Comparison of ENCODE assay signal across 10 cellular contexts in the genomic region with DNA sequence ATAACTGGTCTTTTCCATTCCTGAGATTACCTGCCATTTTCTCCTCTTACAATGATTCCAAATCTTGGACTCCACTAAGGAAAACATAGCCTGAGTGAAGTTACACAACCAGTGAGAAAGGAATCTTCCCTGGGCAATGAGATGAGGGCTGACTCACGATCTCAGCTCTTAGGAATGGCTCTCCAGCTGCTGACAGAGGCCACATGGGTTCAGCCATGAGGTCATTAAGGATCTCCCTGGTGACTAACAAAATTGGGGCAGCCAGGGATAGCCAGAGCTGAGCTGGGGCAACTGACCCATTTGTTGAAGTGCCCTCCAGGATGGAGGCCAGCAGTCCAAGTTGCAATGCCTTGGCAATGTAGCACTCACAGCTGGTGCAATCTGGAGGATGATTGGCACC.
A peak's percentile ranks its signal among the peaks of the same experiment; 100 is the strongest.
DNase-seq lines count a peak whose midpoint lies in the region; ATAC-seq and TF ChIP-seq lines count a peak whose summit lies in the region.
"Had no signal": no experiment of that assay in that cellular context is flagged by ENCODE, and none has a peak within 500 bp of the region (broad histone marks: within the 10 kb centered on the region; RNA-seq: fewer than 3 reads in every experiment).

No MANE protein-coding gene starts in this region.

- H3K4me1 ChIP-seq in left ventricle myocardium inferior = peaks cover 15% of the 10 kb centered on the region
- peaks cover 26% of the 10 kb centered on the region for H3K4me1 ChIP-seq in skeletal muscle satellite cell (ENCODE audit: control insufficient read depth, insufficient read depth, low read length)

- H3K9me3 ChIP-seq in left ventricle myocardium inferior (replicated peaks) = peaks cover 13% of the 10 kb centered on the region
- H3K9me3 ChIP-seq in skeletal muscle satellite cell (replicated peaks; ENCODE audit: low read length) = no peaks in the 10 kb centered on the region

- H3K27ac ChIP-seq in left ventricle myocardium inferior (replicated peaks) = peak overlapping the region; percentile 7

- H3K36me3 ChIP-seq in left ventricle myocardium inferior (no peaks in the 10 kb centered on the region), skeletal muscle satellite cell (ENCODE audit: insufficient read depth, low read length) (no peaks in the 10 kb centered on the region)

- ATAC-seq in HG02970 (IDR thresholded peaks at IDR 0.05; ENCODE audit: low FRiP score, unreplicated experiment) (no peak), HG03457 (IDR thresholded peaks at IDR 0.05; ENCODE audit: unreplicated experiment) (no peak)
- ATAC-seq: activated CD4-positive, alpha-beta T cell treated with anti-CD3 and anti-CD28 coated beads for 36 hours had no signal

- intact Hi-C loops in left ventricle myocardium inferior (cut with micrococcal nuclease) = no loop called here

- H3K27me3 ChIP-seq in left ventricle myocardium inferior (ENCODE audit: low read depth) = no peaks in the 10 kb centered on the region
- no peaks in the 10 kb centered on the region for H3K27me3 ChIP-seq in skeletal muscle satellite cell (ENCODE audit: control insufficient read depth, insufficient read depth, low read length)

- no peak for TF ChIP-seq CTCF in left ventricle myocardium inferior (IDR thresholded peaks at IDR 0.05; ENCODE audit: borderline replicate concordance)

- DNase-seq in H4 (ENCODE audit: low spot score) (peak; percentile 92), amniotic stem cell (lab: John Stamatoyannopoulos, UW) (peak; percentile 91), left ventricle myocardium inferior (peak; percentile 33), NCI-H2227 treated with DMSO at 0.1 percent for 48 hours (lab: John Stamatoyannopoulos, UW) (no peak), NCI-H1694 (lab: John Stamatoyannopoulos, UW) (no peak)
- DNase-seq: activated CD4-positive, alpha-beta T cell treated with anti-CD3 and anti-CD28 coated beads for 36 hours; NCI-H146 had no signal

- no peak overlapping the region for H3K9ac ChIP-seq in skeletal muscle satellite cell (ENCODE audit: low read depth, low read length)

- no peak overlapping the region for H3K4me3 ChIP-seq in left ventricle myocardium inferior
- H3K4me3 ChIP-seq in skeletal muscle satellite cell (ENCODE audit: low read length) = no peak overlapping the region

- H3K4me2 ChIP-seq in skeletal muscle satellite cell (ENCODE audit: low read length) = peak overlapping the region; percentile 45

Comparison
In these comparisons a context has a peak if more than half of its experiments do, and no peak if none do; other contexts are left out.
1. DNase-seq: peak in H4 (single experiment), amniotic stem cell (single experiment) and left ventricle myocardium inferior (single experiment); none in NCI-H2227 treated with DMSO at 0.1 percent for 48 hours (single experiment) and NCI-H1694 (single experiment).